1 cellular context compared by ENCODE assay signal in genomic region chr1:74197255-74197654, GRCh38.
TF ChIP-seq lines count a peak whose summit lies in the region.

No MANE protein-coding gene starts in this region.

TF ChIP-seq in GM12878, 131 proteins besides CTCF, POLR2A, EP300 and RAD21 (continued from another document):
- TF ChIP-seq, protein P1, sequence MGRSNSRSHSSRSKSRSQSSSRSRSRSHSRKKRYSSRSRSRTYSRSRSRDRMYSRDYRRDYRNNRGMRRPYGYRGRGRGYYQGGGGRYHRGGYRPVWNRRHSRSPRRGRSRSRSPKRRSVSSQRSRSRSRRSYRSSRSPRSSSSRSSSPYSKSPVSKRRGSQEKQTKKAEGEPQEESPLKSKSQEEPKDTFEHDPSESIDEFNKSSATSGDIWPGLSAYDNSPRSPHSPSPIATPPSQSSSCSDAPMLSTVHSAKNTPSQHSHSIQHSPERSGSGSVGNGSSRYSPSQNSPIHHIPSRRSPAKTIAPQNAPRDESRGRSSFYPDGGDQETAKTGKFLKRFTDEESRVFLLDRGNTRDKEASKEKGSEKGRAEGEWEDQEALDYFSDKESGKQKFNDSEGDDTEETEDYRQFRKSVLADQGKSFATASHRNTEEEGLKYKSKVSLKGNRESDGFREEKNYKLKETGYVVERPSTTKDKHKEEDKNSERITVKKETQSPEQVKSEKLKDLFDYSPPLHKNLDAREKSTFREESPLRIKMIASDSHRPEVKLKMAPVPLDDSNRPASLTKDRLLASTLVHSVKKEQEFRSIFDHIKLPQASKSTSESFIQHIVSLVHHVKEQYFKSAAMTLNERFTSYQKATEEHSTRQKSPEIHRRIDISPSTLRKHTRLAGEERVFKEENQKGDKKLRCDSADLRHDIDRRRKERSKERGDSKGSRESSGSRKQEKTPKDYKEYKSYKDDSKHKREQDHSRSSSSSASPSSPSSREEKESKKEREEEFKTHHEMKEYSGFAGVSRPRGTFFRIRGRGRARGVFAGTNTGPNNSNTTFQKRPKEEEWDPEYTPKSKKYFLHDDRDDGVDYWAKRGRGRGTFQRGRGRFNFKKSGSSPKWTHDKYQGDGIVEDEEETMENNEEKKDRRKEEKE (IDR thresholded peaks at IDR 0.05) = no peak
